10 cellular contexts compared by ENCODE assay signal in the genomic region with DNA sequence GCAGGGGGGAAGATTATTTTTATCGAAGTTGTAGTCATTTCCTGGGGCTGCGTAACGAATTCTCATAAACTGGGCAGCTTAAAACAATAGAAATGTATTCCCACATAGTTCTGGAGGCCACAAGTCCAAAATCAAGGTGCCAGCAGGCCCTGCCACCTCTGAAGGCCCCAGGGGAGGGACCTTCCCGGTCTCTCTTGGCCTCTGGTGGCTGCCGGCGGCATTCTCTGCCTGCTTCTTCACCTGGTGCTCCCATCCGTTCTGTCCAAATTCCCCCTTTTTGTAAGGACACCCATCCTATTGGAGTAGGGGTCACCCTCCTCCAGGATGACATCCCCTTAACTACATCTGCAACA.
DNase-seq lines count a peak whose midpoint lies in the region; ATAC-seq and TF ChIP-seq lines count a peak whose summit lies in the region.
"Had no signal": no experiment of that assay in that cellular context is flagged by ENCODE, and none has a peak within 500 bp of the region (broad histone marks: within the 10 kb centered on the region; RNA-seq: fewer than 3 reads in every experiment).

No MANE protein-coding gene starts in this region.

- H3K9me3 Mint-ChIP-seq in MCF 10A (ENCODE audit: unreplicated experiment) (no peaks in the 10 kb centered on the region), type B pancreatic cell (no peaks in the 10 kb centered on the region)
- H3K9me3 Mint-ChIP-seq in activated naive CD8-positive, alpha-beta T cell treated with anti-CD3 and anti-CD28 coated beads for 36 hours: no peaks in the 10 kb centered on the region
- H3K9me3 Mint-ChIP-seq in naive thymus-derived CD4-positive, alpha-beta T cell: no peaks in the 10 kb centered on the region

- no peak overlapping the region for H3K27ac Mint-ChIP-seq in MCF 10A (ENCODE audit: low read depth, unreplicated experiment)
- peak overlapping the region; percentile 92 for H3K27ac Mint-ChIP-seq in activated naive CD8-positive, alpha-beta T cell treated with anti-CD3 and anti-CD28 coated beads for 36 hours
- H3K27ac Mint-ChIP-seq in naive thymus-derived CD4-positive, alpha-beta T cell: peak overlapping the region; percentile 96 to 100 (median 98)
- peak overlapping the region; percentile 25 for H3K27ac Mint-ChIP-seq in type B pancreatic cell

- no TSS peak for BruUV-seq in MCF 10A (replicated peaks; lab: Mats Ljungman, UMichigan)

- H3K4me1 ChIP-seq in breast epithelium: no peaks in the 10 kb centered on the region
- H3K4me1 ChIP-seq in naive thymus-derived CD4-positive, alpha-beta T cell (ENCODE audit: control insufficient read depth in 2 of 2, insufficient read depth in 2 of 2, low read length in 2 of 2): peaks cover 19 to 26% of the 10 kb centered on the region in 2 donors
- H3K4me1 ChIP-seq in hepatocyte (ENCODE audit: insufficient read depth): no peaks in the 10 kb centered on the region

- WGBS in hepatocyte (ENCODE audit: low lambda C conversion rate, missing lambda C conversion rate): 92% methylated on average over 7 of the region's 7 CpGs

- no peak overlapping the region for H2AFZ ChIP-seq in hepatocyte

- H3K9me3 ChIP-seq in breast epithelium: no peaks in the 10 kb centered on the region
- H3K9me3 ChIP-seq in naive thymus-derived CD4-positive, alpha-beta T cell (ENCODE audit: control insufficient read depth in 2 of 3, low read length in 3 of 3): no peaks in the 10 kb centered on the region
- H3K9me3 ChIP-seq in hepatocyte (ENCODE audit: low read depth): no peaks in the 10 kb centered on the region
- H3K9me3 ChIP-seq: pancreas had no signal

- no peaks in the 10 kb centered on the region for H3K36me3 ChIP-seq in breast epithelium
- H3K36me3 ChIP-seq in naive thymus-derived CD4-positive, alpha-beta T cell (ENCODE audit: control insufficient read depth in 2 of 3, insufficient read depth in 3 of 3, low read length in 3 of 3): no peaks in the 10 kb centered on the region
- no peaks in the 10 kb centered on the region for H3K36me3 ChIP-seq in hepatocyte (replicated peaks; ENCODE audit: insufficient read depth, low read depth)
- H3K36me3 ChIP-seq: pancreas had no signal

- H3K36me3 Mint-ChIP-seq in MCF 10A (ENCODE audit: insufficient read depth, unreplicated experiment) (no peaks in the 10 kb centered on the region), type B pancreatic cell (no peaks in the 10 kb centered on the region)
- no peaks in the 10 kb centered on the region for H3K36me3 Mint-ChIP-seq in activated naive CD8-positive, alpha-beta T cell treated with anti-CD3 and anti-CD28 coated beads for 36 hours
- peaks cover 0 to 11% (median 6%) of the 10 kb centered on the region in 5 donors for H3K36me3 Mint-ChIP-seq in naive thymus-derived CD4-positive, alpha-beta T cell

- H3K4me3 ChIP-seq in breast epithelium (no peak overlapping the region), hepatocyte (no peak overlapping the region)
- H3K4me3 ChIP-seq in naive thymus-derived CD4-positive, alpha-beta T cell (ENCODE audit: low read length): peak overlapping the region; percentile 36
- H3K4me3 ChIP-seq: pancreas had no signal

- DNase-seq in breast epithelium (ENCODE audit: low spot score in 2 of 2): no peak
- DNase-seq in MCF 10A (ENCODE audit: unreplicated experiment): no peak
- no peak for DNase-seq in activated naive CD8-positive, alpha-beta T cell treated with anti-CD3 and anti-CD28 coated beads for 36 hours
- DNase-seq in naive thymus-derived CD4-positive, alpha-beta T cell: peak in 2 of 9 donors; percentile 3 to 4
- DNase-seq in type B pancreatic cell (ENCODE audit: extremely low spot score, unreplicated experiment): no peak
- no peak for DNase-seq in hepatocyte (ENCODE audit: low spot score)
- DNase-seq in stimulated activated CD4-positive, alpha-beta T cell treated with anti-CD3 and anti-CD28 coated beads, Interleukin-12 subunit alpha, Interleukin-12 subunit beta, amount 100 ng/mL, for 4 hours: no peak
- DNase-seq in SW 1271 (lab: John Stamatoyannopoulos, UW): no peak
- DNase-seq: NCI-H2081 treated with DMSO at 0.1 percent for 48 hours had no signal

- H3K9me2 ChIP-seq in hepatocyte (replicated peaks; ENCODE audit: insufficient read depth): no peaks in the 10 kb centered on the region

- TF ChIP-seq CTCF in breast epithelium (IDR thresholded peaks at IDR 0.05): no peak
- TF ChIP-seq CTCF in MCF 10A (IDR thresholded peaks at IDR 0.05; ENCODE audit: unreplicated experiment): no peak
- no peak for TF ChIP-seq CTCF in type B pancreatic cell (conservative IDR thresholded peaks at IDR 0.05)
- TF ChIP-seq CTCF in hepatocyte (IDR thresholded peaks at IDR 0.05; ENCODE audit: poor library complexity): no peak

- no peak for ATAC-seq in naive thymus-derived CD4-positive, alpha-beta T cell

- H3K4me1 Mint-ChIP-seq in MCF 10A (ENCODE audit: insufficient read depth, unreplicated experiment) (no peaks in the 10 kb centered on the region), type B pancreatic cell (ENCODE audit: unreplicated experiment) (peaks cover 24% of the 10 kb centered on the region)
- peaks cover 22% of the 10 kb centered on the region for H3K4me1 Mint-ChIP-seq in activated naive CD8-positive, alpha-beta T cell treated with anti-CD3 and anti-CD28 coated beads for 36 hours
- H3K4me1 Mint-ChIP-seq in naive thymus-derived CD4-positive, alpha-beta T cell: peaks cover 18 to 46% (median 32%) of the 10 kb centered on the region in 7 donors

- CTCF ChIA-PET in MCF 10A (lab: Yijun Ruan, JAX): interaction anchor here (0.6 kb wide), 1 partner anchor 19 kb away, joined by 4 read pairs; no protein-coding TSS in a partner anchor
- CTCF ChIA-PET in naive thymus-derived CD4-positive, alpha-beta T cell (lab: Charles Lee): interaction anchor here (0.6 kb wide), 1 partner anchor 91 kb away, joined by 3 read pairs; no protein-coding TSS in a partner anchor

- TF ChIP-seq POLR2A in breast epithelium (IDR thresholded peaks at IDR 0.05): no peak

- H3K4me2 ChIP-seq in hepatocyte: no peak overlapping the region

- H3K27ac ChIP-seq in breast epithelium (peak overlapping the region; percentile 55 to 65), hepatocyte (no peak overlapping the region)
- H3K27ac ChIP-seq in naive thymus-derived CD4-positive, alpha-beta T cell (ENCODE audit: low read depth, low read length): peak overlapping the region; percentile 63

- intact Hi-C loops in breast epithelium (cut with DNase I; ENCODE audit: low total_unique reads) (no loop called here), MCF 10A (cut with micrococcal nuclease) (no loop called here)
- intact Hi-C loops in naive thymus-derived CD4-positive, alpha-beta T cell (cut with micrococcal nuclease): loop anchor here (1.0 to 10.0 kb wide), 7 partner anchors 36 to 91 kb away; no protein-coding TSS in a partner anchor

- no peaks in the 10 kb centered on the region for H4K20me1 ChIP-seq in hepatocyte (ENCODE audit: insufficient read depth, poor library complexity, severe bottlenecking)

- H3K27me3 Mint-ChIP-seq in MCF 10A (ENCODE audit: insufficient read depth, unreplicated experiment) (peaks cover 57% of the 10 kb centered on the region), type B pancreatic cell (no peaks in the 10 kb centered on the region)
- no peaks in the 10 kb centered on the region for H3K27me3 Mint-ChIP-seq in activated naive CD8-positive, alpha-beta T cell treated with anti-CD3 and anti-CD28 coated beads for 36 hours
- H3K27me3 Mint-ChIP-seq in naive thymus-derived CD4-positive, alpha-beta T cell: no peaks in the 10 kb centered on the region

- POLR2A ChIA-PET in MCF 10A (lab: Yijun Ruan, JAX): no interaction called here
- POLR2A ChIA-PET in naive thymus-derived CD4-positive, alpha-beta T cell (lab: Charles Lee): interaction anchor here (0.7 to 4.3 kb wide), 10 partner anchors 10 to 150 kb away, joined by 3 to 37 read pairs (median 4); no protein-coding TSS in a partner anchor

- H3K27me3 ChIP-seq in breast epithelium (no peaks in the 10 kb centered on the region), hepatocyte (no peaks in the 10 kb centered on the region)
- H3K27me3 ChIP-seq in naive thymus-derived CD4-positive, alpha-beta T cell (ENCODE audit: control insufficient read depth in 2 of 2, insufficient read depth in 2 of 2, low read length in 2 of 2): no peaks in the 10 kb centered on the region
- H3K27me3 ChIP-seq: pancreas had no signal

- no peak overlapping the region for H3K4me3 Mint-ChIP-seq in MCF 10A (ENCODE audit: unreplicated experiment)
- H3K4me3 Mint-ChIP-seq in activated naive CD8-positive, alpha-beta T cell treated with anti-CD3 and anti-CD28 coated beads for 36 hours: peak overlapping the region; percentile 47
- H3K4me3 Mint-ChIP-seq in naive thymus-derived CD4-positive, alpha-beta T cell: peak overlapping the region; percentile 72 to 90 (median 80)
- no peak overlapping the region for H3K4me3 Mint-ChIP-seq in type B pancreatic cell

- no peaks in the 10 kb centered on the region for H3K79me2 ChIP-seq in hepatocyte

Comparison
In these comparisons a context has a peak if more than half of its experiments do, and no peak if none do; other contexts are left out.
1. H3K4me3 Mint-ChIP-seq: peak in activated naive CD8-positive, alpha-beta T cell treated with anti-CD3 and anti-CD28 coated beads for 36 hours (single experiment) and naive thymus-derived CD4-positive, alpha-beta T cell (10 of 10); none in MCF 10A (single experiment) and type B pancreatic cell (single experiment).
2. intact Hi-C loops: an anchor here in naive thymus-derived CD4-positive, alpha-beta T cell (1.0 to 10.0 kb wide); none called in breast epithelium and MCF 10A.